In the genomic region with DNA sequence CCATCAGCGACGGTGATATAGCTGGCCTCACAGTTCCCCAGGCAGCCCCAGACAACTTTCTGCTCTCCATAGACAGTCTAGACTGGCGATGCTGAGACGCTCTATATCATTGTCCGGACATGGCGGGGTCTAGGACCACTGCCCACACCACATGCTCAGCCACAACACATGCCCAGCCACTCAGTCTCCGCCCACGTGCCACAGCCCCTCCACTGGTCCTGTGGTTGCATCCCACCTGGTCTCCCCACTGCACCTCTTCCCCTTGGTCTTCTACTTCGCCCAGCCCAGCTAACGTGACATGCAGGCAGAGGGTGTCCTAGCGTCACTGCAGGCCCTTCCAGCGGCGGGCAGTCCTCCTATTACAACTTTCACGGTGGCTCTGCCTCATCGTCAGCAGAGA, we compare ENCODE assay signal across 1 cellular context.
TF ChIP-seq lines count a peak whose summit lies in the region.

No MANE protein-coding gene starts in this region.

TF ChIP-seq in H1, 55 proteins besides CTCF, POLR2A, EP300 and RAD21:
- TF ChIP-seq BRCA1 (IDR thresholded peaks at IDR 0.05; ENCODE audit: low read depth, low read length), result no peak
- no peak for TF ChIP-seq MAFK (IDR thresholded peaks at IDR 0.05; ENCODE audit: low read depth, low read length)
- no peak for TF ChIP-seq TAF1 (IDR thresholded peaks at IDR 0.05; ENCODE audit: low read depth, low read length)
- TF ChIP-seq KDM4A (IDR thresholded peaks at IDR 0.05; ENCODE audit: low read depth, low read length, severe bottlenecking), result no peak
- peak; percentile 66; the same call in 1 of the 2 replicates for TF ChIP-seq POLR2AphosphoS5 (IDR thresholded peaks at IDR 0.05; ENCODE audit: low read depth, low read length)
- no peak for TF ChIP-seq POU5F1 (IDR thresholded peaks at IDR 0.05; ENCODE audit: low read depth, low read length)
- TF ChIP-seq CREB1 (IDR thresholded peaks at IDR 0.05), result no peak
- TF ChIP-seq, protein P1, sequence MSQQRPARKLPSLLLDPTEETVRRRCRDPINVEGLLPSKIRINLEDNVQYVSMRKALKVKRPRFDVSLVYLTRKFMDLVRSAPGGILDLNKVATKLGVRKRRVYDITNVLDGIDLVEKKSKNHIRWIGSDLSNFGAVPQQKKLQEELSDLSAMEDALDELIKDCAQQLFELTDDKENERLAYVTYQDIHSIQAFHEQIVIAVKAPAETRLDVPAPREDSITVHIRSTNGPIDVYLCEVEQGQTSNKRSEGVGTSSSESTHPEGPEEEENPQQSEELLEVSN (IDR thresholded peaks at IDR 0.05), result no peak
